ENCODE assay signal across 11 cellular contexts in the genomic region with DNA sequence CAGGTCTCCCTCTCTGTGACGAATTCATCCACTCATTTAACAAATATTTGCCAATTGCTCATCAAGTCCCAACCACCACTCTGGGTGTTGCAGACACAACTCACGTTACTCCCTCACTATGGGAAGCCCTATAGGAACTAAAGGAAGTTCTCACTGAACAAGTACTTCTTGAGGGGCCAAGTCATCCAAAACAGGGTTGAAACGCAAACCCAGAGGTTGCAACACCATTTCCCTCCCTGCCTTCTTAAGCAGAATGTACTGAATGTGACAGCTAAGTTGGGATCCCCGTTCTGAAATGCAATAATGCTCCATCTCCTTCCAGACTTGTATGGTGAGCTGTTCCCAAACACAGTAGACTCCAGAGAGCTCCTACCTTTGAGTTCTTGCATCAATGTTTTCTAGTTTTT. TPM values are rescaled to one million over a fixed set of nuclear protein-coding genes. Genes with fewer than 3 reads are reported as not detected.
A peak's percentile ranks its signal among the peaks of the same experiment; 100 is the strongest.
DNase-seq lines count a peak whose midpoint lies in the region; ATAC-seq and TF ChIP-seq lines count a peak whose summit lies in the region.
"Had no signal": no experiment of that assay in that cellular context is flagged by ENCODE, and none has a peak within 500 bp of the region (broad histone marks: within the 10 kb centered on the region; RNA-seq: fewer than 3 reads in every experiment).

No MANE protein-coding gene starts in this region.

- H3K27ac ChIP-seq in RWPE2 (ENCODE audit: poor library complexity, severe bottlenecking): peak overlapping the region; percentile 54
- H3K27ac ChIP-seq: neutrophil had no signal

- H3K4me3 ChIP-seq in AG04449 (ENCODE audit: low read depth, low read length): no peak overlapping the region
- no peak overlapping the region for H3K4me3 ChIP-seq in RWPE2 (ENCODE audit: severe bottlenecking)

- H3K4me1 ChIP-seq in RWPE2 (ENCODE audit: insufficient read depth, poor library complexity, severe bottlenecking): peaks cover 16% of the 10 kb centered on the region

- no peaks in the 10 kb centered on the region for H3K36me3 Mint-ChIP-seq in activated CD4-positive, alpha-beta T cell treated with anti-CD3 and anti-CD28 coated beads, Interleukin-2, amount 10 ng/mL, durations not matched to agents 24 days and 14 days (ENCODE audit: low read depth)
- H3K36me3 Mint-ChIP-seq: activated naive CD4-positive, alpha-beta T cell treated with anti-CD3 and anti-CD28 coated beads, Interleukin-2, amount 50 U/mL, for 72 hours had no signal

- no peaks in the 10 kb centered on the region for H3K9me3 Mint-ChIP-seq in activated CD4-positive, alpha-beta T cell treated with anti-CD3 and anti-CD28 coated beads, Interleukin-2, amount 10 ng/mL, durations not matched to agents 24 days and 14 days
- H3K9me3 Mint-ChIP-seq: activated naive CD4-positive, alpha-beta T cell treated with anti-CD3 and anti-CD28 coated beads, Interleukin-2, amount 50 U/mL, for 72 hours; dendritic cell treated with granulocyte-macrophage colony-stimulating factor and Interleukin-4, amounts not matched to agents 40 ng/mL and 50 ng/mL, for 4 days had no signal

- TF ChIP-seq CTCF in AG04449 (IDR thresholded peaks at IDR 0.05; ENCODE audit: insufficient read depth, low read length, missing control alignments) (no peak), RWPE2 (IDR thresholded peaks at IDR 0.05; ENCODE audit: poor library complexity, severe bottlenecking) (no peak)

- H3K27ac Mint-ChIP-seq in activated CD4-positive, alpha-beta T cell treated with anti-CD3 and anti-CD28 coated beads, Interleukin-2, amount 10 ng/mL, durations not matched to agents 24 days and 14 days: no peak overlapping the region
- H3K27ac Mint-ChIP-seq: activated naive CD4-positive, alpha-beta T cell treated with anti-CD3 and anti-CD28 coated beads, Interleukin-2, amount 50 U/mL, for 72 hours; dendritic cell treated with granulocyte-macrophage colony-stimulating factor and Interleukin-4, amounts not matched to agents 40 ng/mL and 50 ng/mL, for 4 days had no signal

- H3K4me3 Mint-ChIP-seq in activated CD4-positive, alpha-beta T cell treated with anti-CD3 and anti-CD28 coated beads, Interleukin-2, amount 10 ng/mL, durations not matched to agents 24 days and 14 days: no peak overlapping the region
- H3K4me3 Mint-ChIP-seq: dendritic cell treated with granulocyte-macrophage colony-stimulating factor and Interleukin-4, amounts not matched to agents 40 ng/mL and 50 ng/mL, for 4 days had no signal

- H3K9me3 ChIP-seq in RWPE2 (ENCODE audit: severe bottlenecking): no peaks in the 10 kb centered on the region
- H3K9me3 ChIP-seq: neutrophil had no signal

- DNase-seq in AG04449 (ENCODE audit: low read depth, low spot score) (peak; percentile 46), HPDE6-E6E7 (ENCODE audit: extremely low spot score) (peak; percentile 52), RWPE2 (ENCODE audit: low spot score) (no peak), iris pigment epithelial cell (ENCODE audit: low read depth) (peak; percentile 39), hepatic stellate cell (ENCODE audit: low spot score) (no peak), NCI-H187 (lab: John Stamatoyannopoulos, UW) (no peak)
- DNase-seq in activated T-cell treated with anti-CD3 and anti-CD28 coated beads, Interleukin-2, amount 50 U/mL, for 48 hours: no peak
- no peak for DNase-seq in activated CD4-positive, alpha-beta T cell treated with anti-CD3 and anti-CD28 coated beads, Interleukin-2, amount 10 ng/mL, durations not matched to agents 24 days and 14 days

- H3K4me1 Mint-ChIP-seq in activated CD4-positive, alpha-beta T cell treated with anti-CD3 and anti-CD28 coated beads, Interleukin-2, amount 10 ng/mL, durations not matched to agents 24 days and 14 days: no peaks in the 10 kb centered on the region

- ATAC-seq in RWPE2 (ENCODE audit: low read depth): peak; percentile 95
- ATAC-seq: activated naive CD4-positive, alpha-beta T cell treated with anti-CD3 and anti-CD28 coated beads, Interleukin-2, amount 50 U/mL, for 72 hours had no signal

- peaks cover 28% of the 10 kb centered on the region for H3K27me3 Mint-ChIP-seq in activated CD4-positive, alpha-beta T cell treated with anti-CD3 and anti-CD28 coated beads, Interleukin-2, amount 10 ng/mL, durations not matched to agents 24 days and 14 days

- intact Hi-C loops in activated CD4-positive, alpha-beta T cell treated with anti-CD3 and anti-CD28 coated beads, Interleukin-2, amount 10 ng/mL, durations not matched to agents 24 days and 14 days (cut with micrococcal nuclease): no loop called here

- POLR2A ChIA-PET in AG04449 (lab: Yijun Ruan, JAX): interaction anchor here (1.1 kb wide), 1 partner anchor 11 kb away, joined by 3 read pairs; no protein-coding TSS in a partner anchor

- CTCF ChIA-PET in AG04449 (lab: Yijun Ruan, JAX): interaction anchor here (1.1 kb wide), 1 partner anchor 102 kb away, joined by 4 read pairs; no protein-coding TSS in a partner anchor

- no peaks in the 10 kb centered on the region for H3K36me3 ChIP-seq in RWPE2 (ENCODE audit: low read depth)
- H3K36me3 ChIP-seq: neutrophil had no signal

- H3K27me3 ChIP-seq in RWPE2 (ENCODE audit: insufficient read depth, poor library complexity, severe bottlenecking): no peaks in the 10 kb centered on the region

RNA-seq across cellular contexts. Expression of a gene that starts 34.3 kb away (rescaled TPM):
- 1.2 and 1.5 TPM in 2 replicates for total RNA-seq in activated CD4-positive, alpha-beta T cell treated with anti-CD3 and anti-CD28 coated beads, Interleukin-2, amount 10 ng/mL, durations not matched to agents 24 days and 14 days

Comparison
In these comparisons a context has a peak if more than half of its experiments do, and no peak if none do; other contexts are left out.
1. DNase-seq: peak in AG04449 (single experiment), HPDE6-E6E7 (single experiment) and iris pigment epithelial cell (single experiment); none in RWPE2 (single experiment), hepatic stellate cell (single experiment), NCI-H187 (0 of 2), activated T-cell treated with anti-CD3 and anti-CD28 coated beads, Interleukin-2, amount 50 U/mL, for 48 hours (0 of 2) and activated CD4-positive, alpha-beta T cell treated with anti-CD3 and anti-CD28 coated beads, Interleukin-2, amount 10 ng/mL, durations not matched to agents 24 days and 14 days (single experiment).